In the genomic region with DNA sequence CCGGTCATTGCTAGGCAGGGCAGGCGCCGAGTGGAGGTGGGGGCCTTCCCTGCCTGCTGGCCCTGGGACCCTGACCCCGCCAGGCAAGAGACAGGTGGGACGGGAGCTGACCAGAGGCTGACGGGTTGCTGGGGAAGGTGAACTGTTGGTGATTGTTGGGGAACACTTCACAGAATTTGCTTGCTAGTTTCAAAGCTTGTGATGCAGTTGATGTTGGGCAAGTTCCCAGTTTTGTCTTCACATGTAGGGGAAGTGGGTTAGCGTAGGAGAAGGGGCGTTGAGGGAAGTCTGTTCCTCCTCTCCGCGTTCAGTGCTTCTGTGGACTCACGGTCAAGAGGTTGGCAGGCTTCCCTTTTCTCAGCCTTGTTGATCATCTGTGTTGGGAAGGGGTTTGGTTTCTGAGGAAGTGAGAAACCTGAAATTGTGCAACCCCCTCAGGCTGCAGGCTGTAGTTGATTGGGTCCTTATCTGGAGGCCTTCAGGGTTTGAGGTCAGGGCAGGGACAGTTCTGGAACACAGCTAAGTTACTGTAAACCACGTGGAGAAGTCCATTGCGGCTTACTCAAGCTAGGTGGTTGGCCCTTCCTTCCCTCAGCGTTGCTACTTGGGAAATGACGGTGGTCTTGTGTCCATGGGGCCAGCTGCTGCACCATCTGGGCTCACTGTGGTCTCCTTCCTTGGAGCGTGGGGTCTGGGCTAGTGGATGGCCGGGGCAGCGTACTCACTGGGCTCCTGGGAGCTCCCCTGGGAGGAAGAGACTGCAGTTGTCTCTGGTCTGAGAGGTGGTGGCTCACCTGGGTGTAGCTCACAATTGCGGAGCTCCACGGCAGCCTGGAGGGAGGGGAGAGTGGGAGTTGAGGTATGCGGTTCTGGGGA, we compare ENCODE assay signal across 8 cellular contexts.
A peak's percentile ranks its signal among the peaks of the same experiment; 100 is the strongest.
DNase-seq lines count a peak whose midpoint lies in the region; ATAC-seq and TF ChIP-seq lines count a peak whose summit lies in the region.

No MANE protein-coding gene starts in this region.

- H3K4me3 Mint-ChIP-seq in stimulated activated naive CD8-positive, alpha-beta T cell treated with anti-CD3 and anti-CD28 coated beads, Interleukin-15, amount 100 ng/mL, for 72 hours: peak overlapping the region; percentile 46 to 49

- peak; percentile 47 for ATAC-seq in GM18511 (IDR thresholded peaks at IDR 0.05; ENCODE audit: unreplicated experiment)
- peak; percentile 38 for ATAC-seq in HG03095 (IDR thresholded peaks at IDR 0.05; ENCODE audit: unreplicated experiment)
- ATAC-seq in stimulated activated naive CD8-positive, alpha-beta T cell treated with anti-CD3 and anti-CD28 coated beads, Interleukin-15, amount 100 ng/mL, for 72 hours: peak; percentile 36
- ATAC-seq in GM19455 (IDR thresholded peaks at IDR 0.05; ENCODE audit: unreplicated experiment): no peak

- DNase-seq in SKM-1 (lab: John Stamatoyannopoulos, UW; ENCODE audit: unreplicated experiment) (peak; percentile 85), choroid plexus epithelial cell (ENCODE audit: low read depth) (peak; percentile 99), medulla oblongata (ENCODE audit: extremely low spot score) (peak; percentile 93), amniotic stem cell (lab: John Stamatoyannopoulos, UW) (no peak)
- peak in 1 of 2 donors; percentile 65 for DNase-seq in stimulated activated naive CD8-positive, alpha-beta T cell treated with anti-CD3 and anti-CD28 coated beads, Interleukin-15, amount 100 ng/mL, for 72 hours

- peak overlapping the region; percentile 64 to 90 for H3K27ac Mint-ChIP-seq in stimulated activated naive CD8-positive, alpha-beta T cell treated with anti-CD3 and anti-CD28 coated beads, Interleukin-15, amount 100 ng/mL, for 72 hours

- H3K4me3 ChIP-seq in choroid plexus epithelial cell (ENCODE audit: low read depth, low read length): no peak overlapping the region

- H3K4me1 Mint-ChIP-seq in stimulated activated naive CD8-positive, alpha-beta T cell treated with anti-CD3 and anti-CD28 coated beads, Interleukin-15, amount 100 ng/mL, for 72 hours: peaks cover 83% of the 10 kb centered on the region

- no peak for TF ChIP-seq CTCF in choroid plexus epithelial cell (conservative IDR thresholded peaks at IDR 0.05; ENCODE audit: low read depth, low read length)

- H3K27me3 Mint-ChIP-seq in stimulated activated naive CD8-positive, alpha-beta T cell treated with anti-CD3 and anti-CD28 coated beads, Interleukin-15, amount 100 ng/mL, for 72 hours: no peaks in the 10 kb centered on the region

- no peaks in the 10 kb centered on the region for H3K9me3 Mint-ChIP-seq in stimulated activated naive CD8-positive, alpha-beta T cell treated with anti-CD3 and anti-CD28 coated beads, Interleukin-15, amount 100 ng/mL, for 72 hours
